In the genomic region with DNA sequence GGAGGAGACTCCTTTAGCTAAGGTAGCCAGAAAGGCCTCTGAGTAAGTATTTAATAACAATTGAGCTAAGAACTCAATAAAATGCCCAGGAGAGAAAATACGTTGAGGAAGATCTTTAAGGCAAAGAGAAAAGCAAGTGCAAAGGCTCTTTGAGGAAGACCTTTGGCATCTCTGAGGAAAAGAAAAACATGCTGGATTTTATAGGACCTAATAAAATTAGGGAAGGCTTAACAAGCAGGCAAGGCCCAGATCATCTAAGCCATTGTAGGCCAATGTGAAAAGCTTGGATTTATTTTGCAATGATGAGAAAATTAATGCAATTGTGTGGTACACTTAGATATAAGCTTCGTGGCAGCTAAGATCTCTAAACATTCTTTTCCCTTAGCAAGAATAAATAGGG, we compare ENCODE assay signal across 1 cellular context.
TF ChIP-seq lines count a peak whose summit lies in the region.

No MANE protein-coding gene starts in this region.

TF ChIP-seq in WTC11, 78 proteins besides CTCF, POLR2A, EP300 and RAD21 (continued from another document):
- TF ChIP-seq ZNF532 (CRISPR knock-in tag; IDR thresholded peaks at IDR 0.05; ENCODE audit: borderline replicate concordance), result no peak
- no peak for TF ChIP-seq TEAD1 (CRISPR knock-in tag; IDR thresholded peaks at IDR 0.05)
- TF ChIP-seq CBFB (CRISPR knock-in tag; IDR thresholded peaks at IDR 0.05; ENCODE audit: low read depth), result no peak
- no peak for TF ChIP-seq PRRX2 (CRISPR knock-in tag; IDR thresholded peaks at IDR 0.05)
- no peak for TF ChIP-seq IRF2 (CRISPR knock-in tag; IDR thresholded peaks at IDR 0.05; ENCODE audit: borderline replicate concordance, low read depth)
- TF ChIP-seq IRF1 (CRISPR knock-in tag; IDR thresholded peaks at IDR 0.05), result no peak
- TF ChIP-seq ZNF121 (CRISPR knock-in tag; IDR thresholded peaks at IDR 0.05), result no peak
- no peak for TF ChIP-seq STAT6 (CRISPR knock-in tag; conservative IDR thresholded peaks at IDR 0.05; ENCODE audit: low read depth)
- TF ChIP-seq USF1 (CRISPR knock-in tag; IDR thresholded peaks at IDR 0.05), result no peak
- no peak for TF ChIP-seq NR3C1 (CRISPR knock-in tag; conservative IDR thresholded peaks at IDR 0.05; ENCODE audit: low read depth)
- TF ChIP-seq MYBL2 (CRISPR knock-in tag; IDR thresholded peaks at IDR 0.05), result no peak
- TF ChIP-seq KAT7 (CRISPR knock-in tag; IDR thresholded peaks at IDR 0.05; ENCODE audit: borderline replicate concordance), result no peak
- TF ChIP-seq JAZF1 (CRISPR knock-in tag; IDR thresholded peaks at IDR 0.05), result no peak
TF ChIP-seq in WTC11: peak in this region for 0.
